In genomic region chr1:183094376-183094775, GRCh38 we compare ENCODE assay signal across 2 cellular contexts.
TF ChIP-seq lines count a peak whose summit lies in the region.

No MANE protein-coding gene starts in this region.

TF ChIP-seq in GM23338, 12 proteins besides CTCF, POLR2A, EP300 and RAD21 (continued from another document):
- TF ChIP-seq, protein P1, sequence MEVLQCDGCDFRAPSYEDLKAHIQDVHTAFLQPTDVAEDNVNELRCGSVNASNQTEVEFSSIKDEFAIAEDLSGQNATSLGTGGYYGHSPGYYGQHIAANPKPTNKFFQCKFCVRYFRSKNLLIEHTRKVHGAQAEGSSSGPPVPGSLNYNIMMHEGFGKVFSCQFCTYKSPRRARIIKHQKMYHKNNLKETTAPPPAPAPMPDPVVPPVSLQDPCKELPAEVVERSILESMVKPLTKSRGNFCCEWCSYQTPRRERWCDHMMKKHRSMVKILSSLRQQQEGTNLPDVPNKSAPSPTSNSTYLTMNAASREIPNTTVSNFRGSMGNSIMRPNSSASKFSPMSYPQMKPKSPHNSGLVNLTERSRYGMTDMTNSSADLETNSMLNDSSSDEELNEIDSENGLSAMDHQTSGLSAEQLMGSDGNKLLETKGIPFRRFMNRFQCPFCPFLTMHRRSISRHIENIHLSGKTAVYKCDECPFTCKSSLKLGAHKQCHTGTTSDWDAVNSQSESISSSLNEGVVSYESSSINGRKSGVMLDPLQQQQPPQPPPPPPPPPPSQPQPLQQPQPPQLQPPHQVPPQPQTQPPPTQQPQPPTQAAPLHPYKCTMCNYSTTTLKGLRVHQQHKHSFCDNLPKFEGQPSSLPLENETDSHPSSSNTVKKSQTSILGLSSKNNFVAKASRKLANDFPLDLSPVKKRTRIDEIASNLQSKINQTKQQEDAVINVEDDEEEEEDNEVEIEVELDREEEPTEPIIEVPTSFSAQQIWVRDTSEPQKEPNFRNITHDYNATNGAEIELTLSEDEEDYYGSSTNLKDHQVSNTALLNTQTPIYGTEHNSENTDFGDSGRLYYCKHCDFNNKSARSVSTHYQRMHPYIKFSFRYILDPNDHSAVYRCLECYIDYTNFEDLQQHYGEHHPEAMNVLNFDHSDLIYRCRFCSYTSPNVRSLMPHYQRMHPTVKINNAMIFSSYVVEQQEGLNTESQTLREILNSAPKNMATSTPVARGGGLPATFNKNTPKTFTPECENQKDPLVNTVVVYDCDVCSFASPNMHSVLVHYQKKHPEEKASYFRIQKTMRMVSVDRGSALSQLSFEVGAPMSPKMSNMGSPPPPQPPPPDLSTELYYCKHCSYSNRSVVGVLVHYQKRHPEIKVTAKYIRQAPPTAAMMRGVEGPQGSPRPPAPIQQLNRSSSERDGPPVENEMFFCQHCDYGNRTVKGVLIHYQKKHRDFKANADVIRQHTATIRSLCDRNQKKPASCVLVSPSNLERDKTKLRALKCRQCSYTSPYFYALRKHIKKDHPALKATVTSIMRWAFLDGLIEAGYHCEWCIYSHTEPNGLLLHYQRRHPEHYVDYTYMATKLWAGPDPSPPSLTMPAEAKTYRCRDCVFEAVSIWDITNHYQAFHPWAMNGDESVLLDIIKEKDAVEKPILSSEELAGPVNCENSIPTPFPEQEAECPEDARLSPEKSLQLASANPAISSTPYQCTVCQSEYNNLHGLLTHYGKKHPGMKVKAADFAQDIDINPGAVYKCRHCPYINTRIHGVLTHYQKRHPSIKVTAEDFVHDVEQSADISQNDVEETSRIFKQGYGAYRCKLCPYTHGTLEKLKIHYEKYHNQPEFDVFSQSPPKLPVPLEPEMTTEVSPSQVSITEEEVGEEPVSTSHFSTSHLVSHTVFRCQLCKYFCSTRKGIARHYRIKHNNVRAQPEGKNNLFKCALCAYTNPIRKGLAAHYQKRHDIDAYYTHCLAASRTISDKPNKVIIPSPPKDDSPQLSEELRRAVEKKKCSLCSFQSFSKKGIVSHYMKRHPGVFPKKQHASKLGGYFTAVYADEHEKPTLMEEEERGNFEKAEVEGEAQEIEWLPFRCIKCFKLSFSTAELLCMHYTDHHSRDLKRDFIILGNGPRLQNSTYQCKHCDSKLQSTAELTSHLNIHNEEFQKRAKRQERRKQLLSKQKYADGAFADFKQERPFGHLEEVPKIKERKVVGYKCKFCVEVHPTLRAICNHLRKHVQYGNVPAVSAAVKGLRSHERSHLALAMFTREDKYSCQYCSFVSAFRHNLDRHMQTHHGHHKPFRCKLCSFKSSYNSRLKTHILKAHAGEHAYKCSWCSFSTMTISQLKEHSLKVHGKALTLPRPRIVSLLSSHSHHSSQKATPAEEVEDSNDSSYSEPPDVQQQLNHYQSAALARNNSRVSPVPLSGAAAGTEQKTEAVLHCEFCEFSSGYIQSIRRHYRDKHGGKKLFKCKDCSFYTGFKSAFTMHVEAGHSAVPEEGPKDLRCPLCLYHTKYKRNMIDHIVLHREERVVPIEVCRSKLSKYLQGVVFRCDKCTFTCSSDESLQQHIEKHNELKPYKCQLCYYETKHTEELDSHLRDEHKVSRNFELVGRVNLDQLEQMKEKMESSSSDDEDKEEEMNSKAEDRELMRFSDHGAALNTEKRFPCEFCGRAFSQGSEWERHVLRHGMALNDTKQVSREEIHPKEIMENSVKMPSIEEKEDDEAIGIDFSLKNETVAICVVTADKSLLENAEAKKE (CRISPR knock-in tag; IDR thresholded peaks at IDR 0.05): no peak
- TF ChIP-seq POLR2AphosphoS5 (IDR thresholded peaks at IDR 0.05; ENCODE audit: low read depth): no peak
- TF ChIP-seq ZNF331 (CRISPR knock-in tag; IDR thresholded peaks at IDR 0.05; ENCODE audit: low read depth): no peak
- no peak for TF ChIP-seq REST (IDR thresholded peaks at IDR 0.05; ENCODE audit: unreplicated experiment)
- TF ChIP-seq EZH2 (IDR thresholded peaks at IDR 0.05; ENCODE audit: low read depth, unreplicated experiment): no peak
- TF ChIP-seq, protein P2, sequence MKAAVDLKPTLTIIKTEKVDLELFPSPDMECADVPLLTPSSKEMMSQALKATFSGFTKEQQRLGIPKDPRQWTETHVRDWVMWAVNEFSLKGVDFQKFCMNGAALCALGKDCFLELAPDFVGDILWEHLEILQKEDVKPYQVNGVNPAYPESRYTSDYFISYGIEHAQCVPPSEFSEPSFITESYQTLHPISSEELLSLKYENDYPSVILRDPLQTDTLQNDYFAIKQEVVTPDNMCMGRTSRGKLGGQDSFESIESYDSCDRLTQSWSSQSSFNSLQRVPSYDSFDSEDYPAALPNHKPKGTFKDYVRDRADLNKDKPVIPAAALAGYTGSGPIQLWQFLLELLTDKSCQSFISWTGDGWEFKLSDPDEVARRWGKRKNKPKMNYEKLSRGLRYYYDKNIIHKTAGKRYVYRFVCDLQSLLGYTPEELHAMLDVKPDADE (IDR thresholded peaks at IDR 0.05): no peak
- no peak for TF ChIP-seq NANOG (IDR thresholded peaks at IDR 0.05; ENCODE audit: borderline replicate concordance)
- no peak for TF ChIP-seq JUNB (IDR thresholded peaks at IDR 0.05; ENCODE audit: unreplicated experiment)
- no peak for TF ChIP-seq EZH2phosphoT487 (IDR thresholded peaks at IDR 0.05; ENCODE audit: unreplicated experiment)
- no peak for TF ChIP-seq CREB1 (CRISPR knock-in tag; IDR thresholded peaks at IDR 0.05; ENCODE audit: low read depth)
- TF ChIP-seq ZNF114 (CRISPR knock-in tag; IDR thresholded peaks at IDR 0.05): no peak

TF ChIP-seq in SK-N-SH treated with all-trans-retinoic acid at 6 μM for 48 hours, 23 proteins besides CTCF, POLR2A, EP300 and RAD21 (continued from another document):
- TF ChIP-seq, protein P3, sequence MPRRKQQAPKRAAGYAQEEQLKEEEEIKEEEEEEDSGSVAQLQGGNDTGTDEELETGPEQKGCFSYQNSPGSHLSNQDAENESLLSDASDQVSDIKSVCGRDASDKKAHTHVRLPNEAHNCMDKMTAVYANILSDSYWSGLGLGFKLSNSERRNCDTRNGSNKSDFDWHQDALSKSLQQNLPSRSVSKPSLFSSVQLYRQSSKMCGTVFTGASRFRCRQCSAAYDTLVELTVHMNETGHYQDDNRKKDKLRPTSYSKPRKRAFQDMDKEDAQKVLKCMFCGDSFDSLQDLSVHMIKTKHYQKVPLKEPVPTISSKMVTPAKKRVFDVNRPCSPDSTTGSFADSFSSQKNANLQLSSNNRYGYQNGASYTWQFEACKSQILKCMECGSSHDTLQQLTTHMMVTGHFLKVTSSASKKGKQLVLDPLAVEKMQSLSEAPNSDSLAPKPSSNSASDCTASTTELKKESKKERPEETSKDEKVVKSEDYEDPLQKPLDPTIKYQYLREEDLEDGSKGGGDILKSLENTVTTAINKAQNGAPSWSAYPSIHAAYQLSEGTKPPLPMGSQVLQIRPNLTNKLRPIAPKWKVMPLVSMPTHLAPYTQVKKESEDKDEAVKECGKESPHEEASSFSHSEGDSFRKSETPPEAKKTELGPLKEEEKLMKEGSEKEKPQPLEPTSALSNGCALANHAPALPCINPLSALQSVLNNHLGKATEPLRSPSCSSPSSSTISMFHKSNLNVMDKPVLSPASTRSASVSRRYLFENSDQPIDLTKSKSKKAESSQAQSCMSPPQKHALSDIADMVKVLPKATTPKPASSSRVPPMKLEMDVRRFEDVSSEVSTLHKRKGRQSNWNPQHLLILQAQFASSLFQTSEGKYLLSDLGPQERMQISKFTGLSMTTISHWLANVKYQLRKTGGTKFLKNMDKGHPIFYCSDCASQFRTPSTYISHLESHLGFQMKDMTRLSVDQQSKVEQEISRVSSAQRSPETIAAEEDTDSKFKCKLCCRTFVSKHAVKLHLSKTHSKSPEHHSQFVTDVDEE (CRISPR knock-in tag; IDR thresholded peaks at IDR 0.05): no peak
- TF ChIP-seq RARB (CRISPR knock-in tag; IDR thresholded peaks at IDR 0.05): no peak
TF ChIP-seq in SK-N-SH treated with all-trans-retinoic acid at 6 μM for 48 hours: peak in this region for 0.
